1 cellular context compared by ENCODE assay signal in the genomic region with DNA sequence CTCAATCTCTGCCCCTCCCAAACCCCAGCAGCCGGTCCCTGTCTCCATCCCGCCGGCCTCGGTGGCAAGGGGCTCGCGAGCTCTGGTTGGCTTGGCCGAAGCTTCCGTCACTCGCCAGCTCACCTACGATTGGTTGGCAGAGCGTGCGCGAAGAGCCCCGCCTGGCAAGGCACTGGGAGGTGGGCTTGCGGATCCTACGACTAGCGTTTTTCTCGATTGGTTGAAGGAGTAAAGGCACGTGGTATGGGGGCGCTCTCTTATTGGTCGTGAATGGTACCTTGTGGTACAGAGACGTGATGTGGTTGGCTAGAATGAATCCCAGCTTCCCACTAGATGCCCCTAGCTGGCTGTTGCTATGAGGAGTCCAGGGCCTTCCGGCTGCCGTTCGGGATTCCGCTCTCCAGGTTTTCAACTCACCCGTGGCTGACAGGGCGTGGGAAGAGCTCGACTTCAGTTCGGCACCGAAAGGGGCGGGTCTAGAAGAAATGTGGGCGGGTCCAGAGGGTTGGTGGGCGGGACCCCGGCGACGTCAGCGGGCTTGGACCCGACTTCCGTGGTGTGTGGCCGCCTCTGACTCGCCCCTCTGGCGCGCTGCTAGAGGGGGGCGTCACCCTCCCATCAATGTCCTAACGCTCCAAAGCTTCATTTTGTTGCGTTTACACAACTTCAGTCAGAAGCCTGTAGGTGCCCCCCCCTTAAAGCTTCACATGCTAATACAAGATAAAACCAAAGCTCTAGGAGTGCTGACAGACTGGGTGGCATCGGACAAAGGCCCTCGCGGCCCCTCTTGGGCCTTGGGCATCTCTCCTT.
TF ChIP-seq lines count a peak whose summit lies in the region.

No MANE protein-coding gene starts in this region.

TF ChIP-seq in HEK293, 187 proteins besides CTCF, POLR2A, EP300 and RAD21 (continued from another document and continues in another):
- TF ChIP-seq, protein P1, sequence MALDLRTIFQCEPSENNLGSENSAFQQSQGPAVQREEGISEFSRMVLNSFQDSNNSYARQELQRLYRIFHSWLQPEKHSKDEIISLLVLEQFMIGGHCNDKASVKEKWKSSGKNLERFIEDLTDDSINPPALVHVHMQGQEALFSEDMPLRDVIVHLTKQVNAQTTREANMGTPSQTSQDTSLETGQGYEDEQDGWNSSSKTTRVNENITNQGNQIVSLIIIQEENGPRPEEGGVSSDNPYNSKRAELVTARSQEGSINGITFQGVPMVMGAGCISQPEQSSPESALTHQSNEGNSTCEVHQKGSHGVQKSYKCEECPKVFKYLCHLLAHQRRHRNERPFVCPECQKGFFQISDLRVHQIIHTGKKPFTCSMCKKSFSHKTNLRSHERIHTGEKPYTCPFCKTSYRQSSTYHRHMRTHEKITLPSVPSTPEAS (tag by site-specific recombination; IDR thresholded peaks at IDR 0.05), result 0 out of 2 replicates have a peak, but pooled peaks have one; percentile 8
- TF ChIP-seq, protein P2, sequence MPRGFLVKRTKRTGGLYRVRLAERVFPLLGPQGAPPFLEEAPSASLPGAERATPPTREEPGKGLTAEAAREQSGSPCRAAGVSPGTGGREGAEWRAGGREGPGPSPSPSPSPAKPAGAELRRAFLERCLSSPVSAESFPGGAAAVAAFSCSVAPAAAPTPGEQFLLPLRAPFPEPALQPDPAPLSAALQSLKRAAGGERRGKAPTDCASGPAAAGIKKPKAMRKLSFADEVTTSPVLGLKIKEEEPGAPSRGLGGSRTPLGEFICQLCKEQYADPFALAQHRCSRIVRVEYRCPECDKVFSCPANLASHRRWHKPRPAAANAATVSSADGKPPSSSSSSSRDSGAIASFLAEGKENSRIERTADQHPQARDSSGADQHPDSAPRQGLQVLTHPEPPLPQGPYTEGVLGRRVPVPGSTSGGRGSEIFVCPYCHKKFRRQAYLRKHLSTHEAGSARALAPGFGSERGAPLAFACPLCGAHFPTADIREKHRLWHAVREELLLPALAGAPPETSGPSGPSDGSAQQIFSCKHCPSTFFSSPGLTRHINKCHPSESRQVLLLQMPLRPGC (tag by site-specific recombination; IDR thresholded peaks at IDR 0.05), result peak; percentile 61
- TF ChIP-seq, protein P3, sequence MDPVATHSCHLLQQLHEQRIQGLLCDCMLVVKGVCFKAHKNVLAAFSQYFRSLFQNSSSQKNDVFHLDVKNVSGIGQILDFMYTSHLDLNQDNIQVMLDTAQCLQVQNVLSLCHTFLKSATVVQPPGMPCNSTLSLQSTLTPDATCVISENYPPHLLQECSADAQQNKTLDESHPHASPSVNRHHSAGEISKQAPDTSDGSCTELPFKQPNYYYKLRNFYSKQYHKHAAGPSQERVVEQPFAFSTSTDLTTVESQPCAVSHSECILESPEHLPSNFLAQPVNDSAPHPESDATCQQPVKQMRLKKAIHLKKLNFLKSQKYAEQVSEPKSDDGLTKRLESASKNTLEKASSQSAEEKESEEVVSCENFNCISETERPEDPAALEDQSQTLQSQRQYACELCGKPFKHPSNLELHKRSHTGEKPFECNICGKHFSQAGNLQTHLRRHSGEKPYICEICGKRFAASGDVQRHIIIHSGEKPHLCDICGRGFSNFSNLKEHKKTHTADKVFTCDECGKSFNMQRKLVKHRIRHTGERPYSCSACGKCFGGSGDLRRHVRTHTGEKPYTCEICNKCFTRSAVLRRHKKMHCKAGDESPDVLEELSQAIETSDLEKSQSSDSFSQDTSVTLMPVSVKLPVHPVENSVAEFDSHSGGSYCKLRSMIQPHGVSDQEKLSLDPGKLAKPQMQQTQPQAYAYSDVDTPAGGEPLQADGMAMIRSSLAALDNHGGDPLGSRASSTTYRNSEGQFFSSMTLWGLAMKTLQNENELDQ (tag by site-specific recombination; IDR thresholded peaks at IDR 0.05; ENCODE audit: low read depth), result no peak
- TF ChIP-seq, protein P4, sequence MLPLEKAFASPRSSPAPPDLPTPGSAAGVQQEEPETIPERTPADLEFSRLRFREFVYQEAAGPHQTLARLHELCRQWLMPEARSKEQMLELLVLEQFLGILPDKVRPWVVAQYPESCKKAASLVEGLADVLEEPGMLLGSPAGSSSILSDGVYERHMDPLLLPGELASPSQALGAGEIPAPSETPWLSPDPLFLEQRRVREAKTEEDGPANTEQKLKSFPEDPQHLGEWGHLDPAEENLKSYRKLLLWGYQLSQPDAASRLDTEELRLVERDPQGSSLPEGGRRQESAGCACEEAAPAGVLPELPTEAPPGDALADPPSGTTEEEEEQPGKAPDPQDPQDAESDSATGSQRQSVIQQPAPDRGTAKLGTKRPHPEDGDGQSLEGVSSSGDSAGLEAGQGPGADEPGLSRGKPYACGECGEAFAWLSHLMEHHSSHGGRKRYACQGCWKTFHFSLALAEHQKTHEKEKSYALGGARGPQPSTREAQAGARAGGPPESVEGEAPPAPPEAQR (tag by site-specific recombination; IDR thresholded peaks at IDR 0.05), result no peak
- TF ChIP-seq ZNF701 (tag by site-specific recombination; IDR thresholded peaks at IDR 0.05) (no peak), ZNF341 (tag by site-specific recombination; IDR thresholded peaks at IDR 0.05; ENCODE audit: low read depth) (peak; percentile 89), ZNF621 (tag by site-specific recombination; IDR thresholded peaks at IDR 0.05) (no peak), ZBTB1 (tag by site-specific recombination; IDR thresholded peaks at IDR 0.05) (no peak), MEIS1 (CRISPR knock-in tag; IDR thresholded peaks at IDR 0.05; ENCODE audit: borderline replicate concordance) (no peak), OVOL3 (tag by site-specific recombination; IDR thresholded peaks at IDR 0.05) (no peak), ZEB2 (tag by site-specific recombination; IDR thresholded peaks at IDR 0.05) (peak; percentile 92), ZNF10 (tag by site-specific recombination; IDR thresholded peaks at IDR 0.05) (no peak), ZNF433 (tag by site-specific recombination; IDR thresholded peaks at IDR 0.05; ENCODE audit: low read depth) (no peak), ZNF558 (tag by site-specific recombination; IDR thresholded peaks at IDR 0.05) (peak; percentile 33; the same call in 1 of the 2 replicates), ZIC2 (tag by site-specific recombination; IDR thresholded peaks at IDR 0.05) (no peak; the same call in 1 of the 2 replicates), ZNF510 (tag by site-specific recombination; IDR thresholded peaks at IDR 0.05; ENCODE audit: insufficient replicate concordance) (no peak), ZNF76 (tag by site-specific recombination; IDR thresholded peaks at IDR 0.05; ENCODE audit: borderline replicate concordance, low read depth) (peak; percentile 66; the same call in 1 of the 2 replicates), YY2 (tag by site-specific recombination; IDR thresholded peaks at IDR 0.05) (no peak), BCL11B (tag by site-specific recombination; IDR thresholded peaks at IDR 0.05; ENCODE audit: low read depth) (no peak), ZBTB8A (tag by site-specific recombination; IDR thresholded peaks at IDR 0.05) (0 out of 2 replicates have a peak, but pooled peaks have one; percentile 60), ZNF843 (tag by site-specific recombination; IDR thresholded peaks at IDR 0.05) (no peak), ZNF544 (tag by site-specific recombination; IDR thresholded peaks at IDR 0.05) (no peak), ZNF311 (tag by site-specific recombination; IDR thresholded peaks at IDR 0.05; ENCODE audit: borderline replicate concordance) (no peak), ZFHX2 (tag by site-specific recombination; conservative IDR thresholded peaks at IDR 0.05) (peak; percentile 93), ZNF473 (tag by site-specific recombination; IDR thresholded peaks at IDR 0.05) (no peak), ZNF19 (tag by site-specific recombination; IDR thresholded peaks at IDR 0.05; ENCODE audit: low read depth) (no peak), ZNF266 (tag by site-specific recombination; IDR thresholded peaks at IDR 0.05; ENCODE audit: low read depth) (no peak), ZNF514 (tag by site-specific recombination; IDR thresholded peaks at IDR 0.05) (no peak), MZF1 (tag by site-specific recombination; IDR thresholded peaks at IDR 0.05; ENCODE audit: borderline replicate concordance) (no peak), ZNF658 (tag by site-specific recombination; IDR thresholded peaks at IDR 0.05) (no peak), ZNF140 (tag by site-specific recombination; IDR thresholded peaks at IDR 0.05) (no peak), ZBTB48 (tag by site-specific recombination; IDR thresholded peaks at IDR 0.05) (peak; percentile 63; the same call in 1 of the 2 replicates), HOXC10 (CRISPR knock-in tag; IDR thresholded peaks at IDR 0.05) (no peak), ZNF335 (tag by site-specific recombination; conservative IDR thresholded peaks at IDR 0.05) (no peak; the same call in 1 of the 2 replicates), ZNF184 (tag by site-specific recombination; IDR thresholded peaks at IDR 0.05) (no peak), ZNF175 (tag by site-specific recombination; IDR thresholded peaks at IDR 0.05) (no peak), TRIM28 (IDR thresholded peaks at IDR 0.05; ENCODE audit: borderline replicate concordance, low read length) (peak; percentile 71; the same call in 1 of the 2 replicates)
- TF ChIP-seq, protein P5, sequence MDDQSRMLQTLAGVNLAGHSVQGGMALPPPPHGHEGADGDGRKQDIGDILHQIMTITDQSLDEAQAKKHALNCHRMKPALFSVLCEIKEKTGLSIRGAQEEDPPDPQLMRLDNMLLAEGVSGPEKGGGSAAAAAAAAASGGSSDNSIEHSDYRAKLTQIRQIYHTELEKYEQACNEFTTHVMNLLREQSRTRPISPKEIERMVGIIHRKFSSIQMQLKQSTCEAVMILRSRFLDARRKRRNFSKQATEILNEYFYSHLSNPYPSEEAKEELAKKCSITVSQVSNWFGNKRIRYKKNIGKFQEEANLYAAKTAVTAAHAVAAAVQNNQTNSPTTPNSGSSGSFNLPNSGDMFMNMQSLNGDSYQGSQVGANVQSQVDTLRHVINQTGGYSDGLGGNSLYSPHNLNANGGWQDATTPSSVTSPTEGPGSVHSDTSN (CRISPR knock-in tag; IDR thresholded peaks at IDR 0.05), result no peak
- TF ChIP-seq, protein P6, sequence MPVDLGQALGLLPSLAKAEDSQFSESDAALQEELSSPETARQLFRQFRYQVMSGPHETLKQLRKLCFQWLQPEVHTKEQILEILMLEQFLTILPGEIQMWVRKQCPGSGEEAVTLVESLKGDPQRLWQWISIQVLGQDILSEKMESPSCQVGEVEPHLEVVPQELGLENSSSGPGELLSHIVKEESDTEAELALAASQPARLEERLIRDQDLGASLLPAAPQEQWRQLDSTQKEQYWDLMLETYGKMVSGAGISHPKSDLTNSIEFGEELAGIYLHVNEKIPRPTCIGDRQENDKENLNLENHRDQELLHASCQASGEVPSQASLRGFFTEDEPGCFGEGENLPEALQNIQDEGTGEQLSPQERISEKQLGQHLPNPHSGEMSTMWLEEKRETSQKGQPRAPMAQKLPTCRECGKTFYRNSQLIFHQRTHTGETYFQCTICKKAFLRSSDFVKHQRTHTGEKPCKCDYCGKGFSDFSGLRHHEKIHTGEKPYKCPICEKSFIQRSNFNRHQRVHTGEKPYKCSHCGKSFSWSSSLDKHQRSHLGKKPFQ (tag by site-specific recombination; IDR thresholded peaks at IDR 0.05), result no peak
- TF ChIP-seq, protein P7, sequence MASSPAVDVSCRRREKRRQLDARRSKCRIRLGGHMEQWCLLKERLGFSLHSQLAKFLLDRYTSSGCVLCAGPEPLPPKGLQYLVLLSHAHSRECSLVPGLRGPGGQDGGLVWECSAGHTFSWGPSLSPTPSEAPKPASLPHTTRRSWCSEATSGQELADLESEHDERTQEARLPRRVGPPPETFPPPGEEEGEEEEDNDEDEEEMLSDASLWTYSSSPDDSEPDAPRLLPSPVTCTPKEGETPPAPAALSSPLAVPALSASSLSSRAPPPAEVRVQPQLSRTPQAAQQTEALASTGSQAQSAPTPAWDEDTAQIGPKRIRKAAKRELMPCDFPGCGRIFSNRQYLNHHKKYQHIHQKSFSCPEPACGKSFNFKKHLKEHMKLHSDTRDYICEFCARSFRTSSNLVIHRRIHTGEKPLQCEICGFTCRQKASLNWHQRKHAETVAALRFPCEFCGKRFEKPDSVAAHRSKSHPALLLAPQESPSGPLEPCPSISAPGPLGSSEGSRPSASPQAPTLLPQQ (tag by site-specific recombination; IDR thresholded peaks at IDR 0.05), result no peak; the same call in 1 of the 2 replicates
- TF ChIP-seq, protein P8, sequence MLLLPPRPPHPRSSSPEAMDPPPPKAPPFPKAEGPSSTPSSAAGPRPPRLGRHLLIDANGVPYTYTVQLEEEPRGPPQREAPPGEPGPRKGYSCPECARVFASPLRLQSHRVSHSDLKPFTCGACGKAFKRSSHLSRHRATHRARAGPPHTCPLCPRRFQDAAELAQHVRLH (tag by site-specific recombination; IDR thresholded peaks at IDR 0.05), result peak; percentile 62
- TF ChIP-seq, protein P9, sequence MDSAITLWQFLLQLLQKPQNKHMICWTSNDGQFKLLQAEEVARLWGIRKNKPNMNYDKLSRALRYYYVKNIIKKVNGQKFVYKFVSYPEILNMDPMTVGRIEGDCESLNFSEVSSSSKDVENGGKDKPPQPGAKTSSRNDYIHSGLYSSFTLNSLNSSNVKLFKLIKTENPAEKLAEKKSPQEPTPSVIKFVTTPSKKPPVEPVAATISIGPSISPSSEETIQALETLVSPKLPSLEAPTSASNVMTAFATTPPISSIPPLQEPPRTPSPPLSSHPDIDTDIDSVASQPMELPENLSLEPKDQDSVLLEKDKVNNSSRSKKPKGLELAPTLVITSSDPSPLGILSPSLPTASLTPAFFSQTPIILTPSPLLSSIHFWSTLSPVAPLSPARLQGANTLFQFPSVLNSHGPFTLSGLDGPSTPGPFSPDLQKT (IDR thresholded peaks at IDR 0.05; ENCODE audit: borderline replicate concordance, low read depth, low read length), result no peak
- TF ChIP-seq, protein P10, sequence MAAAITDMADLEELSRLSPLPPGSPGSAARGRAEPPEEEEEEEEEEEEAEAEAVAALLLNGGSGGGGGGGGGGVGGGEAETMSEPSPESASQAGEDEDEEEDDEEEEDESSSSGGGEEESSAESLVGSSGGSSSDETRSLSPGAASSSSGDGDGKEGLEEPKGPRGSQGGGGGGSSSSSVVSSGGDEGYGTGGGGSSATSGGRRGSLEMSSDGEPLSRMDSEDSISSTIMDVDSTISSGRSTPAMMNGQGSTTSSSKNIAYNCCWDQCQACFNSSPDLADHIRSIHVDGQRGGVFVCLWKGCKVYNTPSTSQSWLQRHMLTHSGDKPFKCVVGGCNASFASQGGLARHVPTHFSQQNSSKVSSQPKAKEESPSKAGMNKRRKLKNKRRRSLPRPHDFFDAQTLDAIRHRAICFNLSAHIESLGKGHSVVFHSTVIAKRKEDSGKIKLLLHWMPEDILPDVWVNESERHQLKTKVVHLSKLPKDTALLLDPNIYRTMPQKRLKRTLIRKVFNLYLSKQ (tag by site-specific recombination; IDR thresholded peaks at IDR 0.05; ENCODE audit: borderline replicate concordance), result no peak
- TF ChIP-seq, protein P11, sequence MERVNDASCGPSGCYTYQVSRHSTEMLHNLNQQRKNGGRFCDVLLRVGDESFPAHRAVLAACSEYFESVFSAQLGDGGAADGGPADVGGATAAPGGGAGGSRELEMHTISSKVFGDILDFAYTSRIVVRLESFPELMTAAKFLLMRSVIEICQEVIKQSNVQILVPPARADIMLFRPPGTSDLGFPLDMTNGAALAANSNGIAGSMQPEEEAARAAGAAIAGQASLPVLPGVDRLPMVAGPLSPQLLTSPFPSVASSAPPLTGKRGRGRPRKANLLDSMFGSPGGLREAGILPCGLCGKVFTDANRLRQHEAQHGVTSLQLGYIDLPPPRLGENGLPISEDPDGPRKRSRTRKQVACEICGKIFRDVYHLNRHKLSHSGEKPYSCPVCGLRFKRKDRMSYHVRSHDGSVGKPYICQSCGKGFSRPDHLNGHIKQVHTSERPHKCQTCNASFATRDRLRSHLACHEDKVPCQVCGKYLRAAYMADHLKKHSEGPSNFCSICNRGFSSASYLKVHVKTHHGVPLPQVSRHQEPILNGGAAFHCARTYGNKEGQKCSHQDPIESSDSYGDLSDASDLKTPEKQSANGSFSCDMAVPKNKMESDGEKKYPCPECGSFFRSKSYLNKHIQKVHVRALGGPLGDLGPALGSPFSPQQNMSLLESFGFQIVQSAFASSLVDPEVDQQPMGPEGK (tag by site-specific recombination; IDR thresholded peaks at IDR 0.05), result peak; percentile 60
